21 cellular contexts compared by ENCODE assay signal in genomic region chr11:45687836-45688235, GRCh38. TPM values are rescaled to one million over a fixed set of nuclear protein-coding genes. Genes with fewer than 3 reads are reported as not detected.
"Had no signal": no experiment of that assay in that cellular context is flagged by ENCODE, and none has a peak within 500 bp of the region (broad histone marks: within the 10 kb centered on the region; RNA-seq: fewer than 3 reads in every experiment).

No MANE protein-coding gene starts in this region.

- ATAC-seq: HepG2, Panc1, PC-3, SK-N-SH treated with all-trans-retinoic acid at 6 μM for 48 hours had no signal

- H3K4me1 ChIP-seq: SJCRH30 had no signal

- H3K9me3 ChIP-seq: MG63, SJCRH30 had no signal

- DNase-seq: IMR-90, Karpas-422, KG1, MG63, NCI-H1092 treated with DMSO at 0.1 percent for 48 hours, NCI-H187, NCI-H2029, NCI-H2081 treated with DMSO at 0.1 percent for 48 hours, NCI-H2171, NCI-H226, NCI-H446, NCI-H510A, NCI-H524 treated with DMSO at 0.1 percent for 48 hours, NCI-H774, PC-3, SHP77 treated with DMSO at 0.1 percent for 48 hours, SJCRH30 had no signal

- H3K36me3 ChIP-seq: MG63, SJCRH30 had no signal

- FAIRE-seq: HepG2 had no signal

- H3K4me3 ChIP-seq: MG63, SJCRH30 had no signal

- H3K27ac ChIP-seq: RWPE1, SJCRH30 had no signal

RNA-seq across cellular contexts. Expression of gene CHST1, which starts 22.4 kb away (rescaled TPM):
- total RNA-seq: HepG2, IMR-90, PC-3, SJCRH30 had no signal
- polyA plus RNA-seq: HepG2 had no signal
